In genomic region chr9:135524130-135524861, GRCh38 we compare ENCODE assay signal across 1 cellular context.
TF ChIP-seq lines count a peak whose summit lies in the region.

No MANE protein-coding gene starts in this region.

TF ChIP-seq in H1, 55 proteins besides CTCF, POLR2A, EP300 and RAD21:
- TF ChIP-seq CHD1 (IDR thresholded peaks at IDR 0.05; ENCODE audit: low read depth, low read length): no peak
- no peak for TF ChIP-seq TBP (IDR thresholded peaks at IDR 0.05; ENCODE audit: low read depth, low read length)
- no peak for TF ChIP-seq EGR1 (IDR thresholded peaks at IDR 0.05; ENCODE audit: borderline replicate concordance, low read depth, low read length)
- no peak for TF ChIP-seq SAP30 (IDR thresholded peaks at IDR 0.05; ENCODE audit: insufficient read depth, insufficient replicate concordance, low read length)
- no peak for TF ChIP-seq BRCA1 (IDR thresholded peaks at IDR 0.05; ENCODE audit: low read depth, low read length)
- no peak for TF ChIP-seq CEBPB (IDR thresholded peaks at IDR 0.05; ENCODE audit: low read depth, low read length)
- no peak for TF ChIP-seq TAF1 (IDR thresholded peaks at IDR 0.05; ENCODE audit: low read depth, low read length)
- no peak for TF ChIP-seq ZNF274 (IDR thresholded peaks at IDR 0.05; ENCODE audit: borderline replicate concordance, extremely low read depth, low read length)
- TF ChIP-seq KDM4A (IDR thresholded peaks at IDR 0.05; ENCODE audit: low read depth, low read length, severe bottlenecking): no peak
- TF ChIP-seq SUZ12 (IDR thresholded peaks at IDR 0.05; ENCODE audit: low read length): no peak
- no peak for TF ChIP-seq TAF7 (optimal IDR thresholded peaks at IDR 0.05; ENCODE audit: borderline replicate concordance, low read depth, low read length)
- no peak for TF ChIP-seq SRF (IDR thresholded peaks at IDR 0.05; ENCODE audit: low read depth, low read length)
- TF ChIP-seq TCF12 (IDR thresholded peaks at IDR 0.05; ENCODE audit: low read depth, low read length): no peak
- no peak for TF ChIP-seq RBBP5 (IDR thresholded peaks at IDR 0.05; ENCODE audit: borderline replicate concordance, low read depth, low read length)
- no peak for TF ChIP-seq SP1 (IDR thresholded peaks at IDR 0.05; ENCODE audit: low read depth, low read length)
- TF ChIP-seq TEAD4 (IDR thresholded peaks at IDR 0.05; ENCODE audit: low read depth, low read length): no peak
- no peak for TF ChIP-seq SIX5 (IDR thresholded peaks at IDR 0.05; ENCODE audit: low read depth, low read length)
- no peak for TF ChIP-seq MAX (IDR thresholded peaks at IDR 0.05)
- TF ChIP-seq NANOG (IDR thresholded peaks at IDR 0.05; ENCODE audit: insufficient read depth, low read depth, low read length, poor library complexity, severe bottlenecking): no peak
TF ChIP-seq in H1: peak in this region for 0.
